ENCODE assay signal across 9 cellular contexts in the genomic region with DNA sequence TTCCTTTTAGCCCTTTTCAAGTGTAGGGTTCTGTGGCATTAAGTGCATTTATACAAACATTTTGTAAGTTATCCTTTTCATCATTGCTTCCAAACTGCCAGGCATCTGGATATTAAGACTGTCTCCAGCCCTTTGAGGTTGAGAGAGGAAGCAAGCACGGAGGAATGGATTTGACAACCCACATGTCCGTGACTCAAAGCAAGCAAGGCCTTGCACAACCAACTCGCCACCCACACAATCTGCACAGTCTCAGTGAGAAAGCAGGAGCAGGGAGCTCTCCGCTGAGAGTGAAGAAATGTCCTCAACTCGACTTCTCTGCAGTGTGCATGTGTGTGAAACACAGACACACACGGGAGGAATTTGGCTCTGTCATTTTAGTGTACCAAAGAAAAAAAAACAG.
DNase-seq lines count a peak whose midpoint lies in the region; ATAC-seq and TF ChIP-seq lines count a peak whose summit lies in the region.
"Had no signal": no experiment of that assay in that cellular context is flagged by ENCODE, and none has a peak within 500 bp of the region (broad histone marks: within the 10 kb centered on the region; RNA-seq: fewer than 3 reads in every experiment).

No MANE protein-coding gene starts in this region.

- POLR2A ChIA-PET in activated CD8-positive, alpha-beta T cell treated with anti-CD3 and anti-CD28 coated beads, Interleukin-2, amount 10 ng/mL, durations not matched to agents 7 days and 5 days (lab: Charles Lee), result no interaction called here
- POLR2A ChIA-PET in OCI-LY7 (lab: Charles Lee), result no interaction called here

- H3K27ac ChIP-seq in fibroblast of lung (ENCODE audit: insufficient read depth, low read length) (peak overlapping the region; percentile 29), osteoblast (ENCODE audit: low read depth, low read length) (peak overlapping the region; percentile 62), MM.1S (ENCODE audit: low read length) (no peak overlapping the region), OCI-LY7 (ENCODE audit: low read depth, low read length, poor library complexity, severe bottlenecking) (no peak overlapping the region)

- no peak for ATAC-seq in HG02970 (IDR thresholded peaks at IDR 0.05; ENCODE audit: low FRiP score, unreplicated experiment)
- no peak for ATAC-seq in activated CD8-positive, alpha-beta T cell treated with anti-CD3 and anti-CD28 coated beads, Interleukin-2, amount 10 ng/mL, durations not matched to agents 7 days and 5 days

- peak overlapping the region; percentile 81 to 93 (median 88) for H3K27ac Mint-ChIP-seq in CD14-positive monocyte
- no peak overlapping the region for H3K27ac Mint-ChIP-seq in activated CD8-positive, alpha-beta T cell treated with anti-CD3 and anti-CD28 coated beads, Interleukin-2, amount 10 ng/mL, durations not matched to agents 7 days and 5 days
- H3K27ac Mint-ChIP-seq: memory B cell had no signal

- peaks cover 4 to 11% (median 9%) of the 10 kb centered on the region in 7 donors for H3K9me3 Mint-ChIP-seq in CD14-positive monocyte
- no peaks in the 10 kb centered on the region for H3K9me3 Mint-ChIP-seq in activated CD8-positive, alpha-beta T cell treated with anti-CD3 and anti-CD28 coated beads, Interleukin-2, amount 10 ng/mL, durations not matched to agents 7 days and 5 days (ENCODE audit: insufficient read depth)

- H3K9ac ChIP-seq in fibroblast of lung (ENCODE audit: insufficient read depth, low read length), result no peak overlapping the region
- no peak overlapping the region for H3K9ac ChIP-seq in MM.1S (ENCODE audit: low read length)

- DNase-seq in CD14-positive monocyte (ENCODE audit: low spot score) (peak; percentile 89), RPMI7951 (ENCODE audit: low read depth) (peak; percentile 92), fibroblast of lung (ENCODE audit: low read depth in 2 of 2) (peak; percentile 97 to 99), osteoblast (ENCODE audit: insufficient read length, low spot score, missing footprints) (peak; percentile 90), MM.1S (no peak), OCI-LY7 (ENCODE audit: low spot score) (no peak)
- no peak for DNase-seq in activated CD8-positive, alpha-beta T cell treated with anti-CD3 and anti-CD28 coated beads, Interleukin-2, amount 10 ng/mL, durations not matched to agents 7 days and 5 days

- peaks cover 2% of the 10 kb centered on the region for H4K20me1 ChIP-seq in fibroblast of lung (ENCODE audit: control insufficient read depth, extremely low read depth, insufficient read depth, low read length)
- no peaks in the 10 kb centered on the region for H4K20me1 ChIP-seq in osteoblast (ENCODE audit: insufficient read depth, low read length)
- H4K20me1 ChIP-seq in MM.1S (ENCODE audit: insufficient read depth, low read length), result no peaks in the 10 kb centered on the region
- H4K20me1 ChIP-seq in OCI-LY7 (ENCODE audit: insufficient read depth, low read length), result no peaks in the 10 kb centered on the region

- peaks cover 16% of the 10 kb centered on the region for H3K4me1 Mint-ChIP-seq in CD14-positive monocyte
- H3K4me1 Mint-ChIP-seq in activated CD8-positive, alpha-beta T cell treated with anti-CD3 and anti-CD28 coated beads, Interleukin-2, amount 10 ng/mL, durations not matched to agents 7 days and 5 days (ENCODE audit: low read depth), result no peaks in the 10 kb centered on the region

- H3F3A ChIP-seq in MM.1S (ENCODE audit: insufficient read depth, low read length), result no peaks in the 10 kb centered on the region

- H3K4me2 ChIP-seq in fibroblast of lung (ENCODE audit: extremely low read depth, insufficient read depth, low read length) (peak overlapping the region; percentile 56), osteoblast (ENCODE audit: insufficient read depth, low read length) (peak overlapping the region; percentile 83), MM.1S (ENCODE audit: low read depth, low read length) (no peak overlapping the region), OCI-LY7 (ENCODE audit: low read length) (no peak overlapping the region)

- peaks cover 4% of the 10 kb centered on the region for H3K36me3 ChIP-seq in fibroblast of lung (ENCODE audit: control insufficient read depth, insufficient read depth, low read length)
- H3K36me3 ChIP-seq in osteoblast (ENCODE audit: insufficient read depth, low read length), result peaks cover 7% of the 10 kb centered on the region
- no peaks in the 10 kb centered on the region for H3K36me3 ChIP-seq in MM.1S (replicated peaks; ENCODE audit: insufficient read depth, low read length)
- no peaks in the 10 kb centered on the region for H3K36me3 ChIP-seq in OCI-LY7 (ENCODE audit: insufficient read depth, low read length)

- no peaks in the 10 kb centered on the region for H3K9me2 ChIP-seq in MM.1S (replicated peaks; ENCODE audit: insufficient read depth, low read length)
- no peaks in the 10 kb centered on the region for H3K9me2 ChIP-seq in OCI-LY7 (ENCODE audit: insufficient read depth, low read length)

- peak overlapping the region in 2 of 4 experiments; percentile 26 to 27 for H3K4me3 ChIP-seq in fibroblast of lung (replicated peaks in 1 of 4; ENCODE audit: control extremely low read depth in 1 of 4, insufficient read depth in 1 of 4, low read depth in 3 of 4, low read length in 4 of 4)
- H3K4me3 ChIP-seq in osteoblast (ENCODE audit: insufficient read depth, low read length), result peak overlapping the region; percentile 49
- H3K4me3 ChIP-seq in MM.1S (ENCODE audit: low read length), result no peak overlapping the region
- H3K4me3 ChIP-seq in OCI-LY7 (ENCODE audit: low read depth, low read length, poor library complexity, severe bottlenecking), result no peak overlapping the region

- intact Hi-C loops in CD14-positive monocyte (cut with micrococcal nuclease) (loop anchor here in 1 of 2 donors (10.0 kb wide), 1 partner anchor 63 kb away; no protein-coding TSS in a partner anchor), OCI-LY7 (cut with micrococcal nuclease; ENCODE audit: unreplicated experiment) (no loop called here)

- peaks cover 75% of the 10 kb centered on the region for H3K79me2 ChIP-seq in fibroblast of lung (ENCODE audit: control insufficient read depth, insufficient read depth, low read length)
- H3K79me2 ChIP-seq in osteoblast (ENCODE audit: insufficient read depth, low read length), result peaks cover 78% of the 10 kb centered on the region
- H3K79me2 ChIP-seq in MM.1S (ENCODE audit: low read length), result no peaks in the 10 kb centered on the region
- no peaks in the 10 kb centered on the region for H3K79me2 ChIP-seq in OCI-LY7 (ENCODE audit: insufficient read depth, low read depth, low read length)

- BruUV-seq in OCI-LY7 (replicated peaks; lab: Mats Ljungman, UMichigan), result no TSS peak

- peaks cover 6 to 14% of the 10 kb centered on the region in 2 donors for H3K36me3 Mint-ChIP-seq in CD14-positive monocyte
- H3K36me3 Mint-ChIP-seq in activated CD8-positive, alpha-beta T cell treated with anti-CD3 and anti-CD28 coated beads, Interleukin-2, amount 10 ng/mL, durations not matched to agents 7 days and 5 days (ENCODE audit: low read depth), result peaks cover 2% of the 10 kb centered on the region

- peaks cover 0 to 4% (median 0%) of the 10 kb centered on the region in 3 donors for H3K27me3 Mint-ChIP-seq in CD14-positive monocyte (ENCODE audit: low read depth in 3 of 3)
- no peaks in the 10 kb centered on the region for H3K27me3 Mint-ChIP-seq in activated CD8-positive, alpha-beta T cell treated with anti-CD3 and anti-CD28 coated beads, Interleukin-2, amount 10 ng/mL, durations not matched to agents 7 days and 5 days (ENCODE audit: low read depth)
- H3K27me3 Mint-ChIP-seq: memory B cell had no signal

- CTCF ChIA-PET in activated CD8-positive, alpha-beta T cell treated with anti-CD3 and anti-CD28 coated beads, Interleukin-2, amount 10 ng/mL, durations not matched to agents 7 days and 5 days (lab: Charles Lee), result no interaction called here
- CTCF ChIA-PET in OCI-LY7 (lab: Charles Lee; ENCODE audit: unreplicated experiment), result no interaction called here

- no peak for TF ChIP-seq CTCF in CD14-positive monocyte (IDR thresholded peaks at IDR 0.05)
- TF ChIP-seq CTCF in fibroblast of lung (conservative IDR thresholded peaks at IDR 0.05 in 1 of 2, IDR thresholded peaks at IDR 0.05 in 1 of 2; ENCODE audit: low read depth in 1 of 2, low read length in 2 of 2), result no peak
- TF ChIP-seq CTCF in osteoblast (IDR thresholded peaks at IDR 0.05; ENCODE audit: extremely low read depth, low read depth, low read length), result no peak
- no peak for TF ChIP-seq CTCF in MM.1S (IDR thresholded peaks at IDR 0.05; ENCODE audit: low read length)
- TF ChIP-seq CTCF in OCI-LY7 (conservative IDR thresholded peaks at IDR 0.05; ENCODE audit: low read length), result no peak

- H2AFZ ChIP-seq in fibroblast of lung (ENCODE audit: low read length) (no peak overlapping the region), osteoblast (ENCODE audit: low read length) (no peak overlapping the region), MM.1S (ENCODE audit: low read length) (no peak overlapping the region), OCI-LY7 (ENCODE audit: low read length) (no peak overlapping the region)

- peak overlapping the region; percentile 6 to 89 for H3K4me3 Mint-ChIP-seq in CD14-positive monocyte
- no peak overlapping the region for H3K4me3 Mint-ChIP-seq in activated CD8-positive, alpha-beta T cell treated with anti-CD3 and anti-CD28 coated beads, Interleukin-2, amount 10 ng/mL, durations not matched to agents 7 days and 5 days
- H3K4me3 Mint-ChIP-seq: memory B cell had no signal

- H3K27me3 ChIP-seq in fibroblast of lung (ENCODE audit: control insufficient read depth, insufficient read depth, low read length) (no peaks in the 10 kb centered on the region), osteoblast (ENCODE audit: insufficient read depth, low read length) (no peaks in the 10 kb centered on the region), MM.1S (replicated peaks; ENCODE audit: insufficient read depth, low read length) (no peaks in the 10 kb centered on the region)

- H3K4me1 ChIP-seq in fibroblast of lung (ENCODE audit: control insufficient read depth, extremely low read depth, insufficient read depth, low read length), result peaks cover 5% of the 10 kb centered on the region
- peaks cover 25% of the 10 kb centered on the region for H3K4me1 ChIP-seq in osteoblast (ENCODE audit: insufficient read depth, low read length)
- no peaks in the 10 kb centered on the region for H3K4me1 ChIP-seq in MM.1S (ENCODE audit: low read length)
- H3K4me1 ChIP-seq in OCI-LY7 (ENCODE audit: insufficient read depth, low read length, poor library complexity, severe bottlenecking), result no peaks in the 10 kb centered on the region

- no peaks in the 10 kb centered on the region for H3K9me3 ChIP-seq in fibroblast of lung (ENCODE audit: control insufficient read depth, insufficient read depth, low read depth, low read length)
- H3K9me3 ChIP-seq in osteoblast (ENCODE audit: low read depth, low read length), result peaks cover 6% of the 10 kb centered on the region
- H3K9me3 ChIP-seq in MM.1S (replicated peaks; ENCODE audit: insufficient read depth, low read length), result no peaks in the 10 kb centered on the region
- no peaks in the 10 kb centered on the region for H3K9me3 ChIP-seq in OCI-LY7 (ENCODE audit: low read length)

Comparison
In these comparisons a context has a peak if more than half of its experiments do, and no peak if none do; other contexts are left out.
1. DNase-seq: peak in CD14-positive monocyte (single experiment), RPMI7951 (single experiment), fibroblast of lung (2 of 2) and osteoblast (single experiment); none in activated CD8-positive, alpha-beta T cell treated with anti-CD3 and anti-CD28 coated beads, Interleukin-2, amount 10 ng/mL, durations not matched to agents 7 days and 5 days (single experiment), MM.1S (single experiment) and OCI-LY7 (single experiment).
2. H3K27ac ChIP-seq: peak in fibroblast of lung (single experiment) and osteoblast (single experiment); none in MM.1S (single experiment) and OCI-LY7 (single experiment).
3. H3K4me2 ChIP-seq: peak in fibroblast of lung (single experiment) and osteoblast (single experiment); none in MM.1S (single experiment) and OCI-LY7 (single experiment).